ENCODE assay signal across 9 cellular contexts in the genomic region with DNA sequence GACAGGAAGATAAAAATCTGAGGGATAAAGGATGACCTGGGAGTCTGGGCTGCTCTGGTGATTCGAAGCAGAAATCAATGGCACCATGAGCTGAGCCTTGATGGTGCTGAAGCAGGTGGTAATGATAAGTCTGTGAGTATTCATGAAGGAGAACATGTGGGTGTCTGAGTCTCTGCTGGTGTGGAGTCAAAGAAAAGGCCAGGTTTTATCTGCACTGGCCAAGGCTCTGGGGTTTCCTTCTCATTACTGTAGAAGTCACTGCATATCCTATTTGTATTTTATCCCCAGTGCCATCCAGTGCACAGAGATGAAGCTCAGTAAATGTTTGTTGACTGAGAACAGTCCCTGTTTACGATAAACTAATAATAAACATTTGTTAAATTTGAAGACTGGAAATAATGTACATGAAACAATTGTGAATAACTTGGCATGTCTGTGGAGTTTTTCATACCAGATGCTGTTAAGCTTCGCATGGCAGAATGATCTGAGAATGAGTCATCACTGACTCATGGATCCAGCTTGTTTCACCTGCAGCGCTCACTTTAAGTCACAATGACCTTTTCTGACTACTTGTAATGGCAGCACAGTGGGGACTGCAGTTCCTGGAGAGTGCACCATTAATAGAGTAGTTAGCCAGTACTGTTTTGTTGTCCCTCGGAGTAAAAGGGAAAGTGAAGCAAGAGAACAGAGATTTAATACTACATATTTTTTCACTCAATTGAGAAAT.
DNase-seq lines count a peak whose midpoint lies in the region; ATAC-seq lines count a peak whose summit lies in the region.
"Had no signal": no experiment of that assay in that cellular context is flagged by ENCODE, and none has a peak within 500 bp of the region (broad histone marks: within the 10 kb centered on the region; RNA-seq: fewer than 3 reads in every experiment).

No MANE protein-coding gene starts in this region.

- ATAC-seq in GM18909 (IDR thresholded peaks at IDR 0.05; ENCODE audit: poor library complexity, unreplicated experiment) (peak; percentile 90), HG03064 (IDR thresholded peaks at IDR 0.05; ENCODE audit: low read depth, unreplicated experiment) (peak; percentile 84)

- DNase-seq in COLO829 (ENCODE audit: low spot score) (peak; percentile 57), RPMI7951 (ENCODE audit: low read depth) (peak; percentile 94), head of caudate nucleus (peak in 25 of 42 donors; percentile 3 to 76 (median 28)), cerebellar cortex (ENCODE audit: low spot score) (no peak), MV-4-11 (lab: John Stamatoyannopoulos, UW) (no peak)
- no peak for DNase-seq in stimulated activated CD8-positive, alpha-beta memory T cell treated with anti-CD3 and anti-CD28 coated beads, Interleukin-4, amount 100 ng/mL, for 48 hours
- DNase-seq: left cardiac atrium had no signal

- intact Hi-C loops in head of caudate nucleus (cut with DNase I), result no loop called here

Comparison
In these comparisons a context has a peak if more than half of its experiments do, and no peak if none do; other contexts are left out.
1. DNase-seq: peak in COLO829 (single experiment), RPMI7951 (single experiment) and head of caudate nucleus (25 of 42); none in cerebellar cortex (single experiment), stimulated activated CD8-positive, alpha-beta memory T cell treated with anti-CD3 and anti-CD28 coated beads, Interleukin-4, amount 100 ng/mL, for 48 hours (single experiment) and MV-4-11 (single experiment).